ENCODE assay signal across 22 cellular contexts in genomic region chr14:63465347-63465746, GRCh38.
"Had no signal": no experiment of that assay in that cellular context is flagged by ENCODE, and none has a peak within 500 bp of the region (broad histone marks: within the 10 kb centered on the region; RNA-seq: fewer than 3 reads in every experiment).

No MANE protein-coding gene starts in this region.

- H3K36me3 ChIP-seq: neutrophil, pancreas, prostate gland, right lobe of liver, sigmoid colon, stomach, tibial artery, transverse colon, upper lobe of right lung, uterus had no signal

- H3K4me1 ChIP-seq: prostate gland, testis had no signal

- DNase-seq: naive thymus-derived CD8-positive, alpha-beta T cell; nephron progenitor cell; nucleus accumbens; pancreas; retina; right lobe of liver; sigmoid colon; small intestine; stimulated activated CD4-positive, alpha-beta T cell treated with anti-CD3 and anti-CD28 coated beads, Interleukin-15, amount 100 ng/mL, for 24 hours; stimulated activated CD4-positive, alpha-beta T cell treated with anti-CD3 and anti-CD28 coated beads, Interleukin-2, amount 100 ng/mL, for 24 hours; stimulated activated CD4-positive, alpha-beta T cell treated with anti-CD3 and anti-CD28 coated beads, Interleukin-2, amount 100 ng/mL, for 48 hours; stimulated activated CD4-positive, alpha-beta T cell treated with anti-CD3 and anti-CD28 coated beads, Interleukin-4, amount 100 ng/mL, for 24 hours; stimulated activated naive B cell treated with anti-CD40 and anti-IgM and Interleukin-4, amounts not matched to agents 10 μg/mL and 1 μg/mL and 100 μg/mL, for 72 hours; stimulated activated naive CD4-positive, alpha-beta T cell treated with Interleukin-2 at 50 U/mL for 16 hours; stomach; testis; tibial artery; transverse colon; upper lobe of right lung; uterus had no signal

- H3K9me3 ChIP-seq: neutrophil, pancreas, prostate gland, right lobe of liver, sigmoid colon, stomach, testis, tibial artery, transverse colon, upper lobe of right lung, uterus had no signal

- H3K27ac ChIP-seq: neutrophil, pancreas, prostate gland, right lobe of liver, sigmoid colon, stomach, testis, tibial artery, transverse colon, upper lobe of right lung, uterus had no signal

- H3K27me3 ChIP-seq: neutrophil, pancreas, right lobe of liver, sigmoid colon, stomach, testis, tibial artery, transverse colon, upper lobe of right lung, uterus had no signal

- H3K4me3 ChIP-seq: pancreas, prostate gland, right lobe of liver, sigmoid colon, stomach, testis, tibial artery, transverse colon, upper lobe of right lung, uterus had no signal
